Comparison of ENCODE assay signal across 22 cellular contexts in genomic region chr20:57136734-57137133, GRCh38.
"Had no signal": no experiment of that assay in that cellular context is flagged by ENCODE, and none has a peak within 500 bp of the region (broad histone marks: within the 10 kb centered on the region; RNA-seq: fewer than 3 reads in every experiment).

No MANE protein-coding gene starts in this region.

- H3K4me3 ChIP-seq: colonic mucosa, esophagus squamous epithelium, gastrocnemius medialis, heart right ventricle, left lung, lower lobe of right lung had no signal

- H3K9me3 ChIP-seq: colonic mucosa, esophagus squamous epithelium, gastrocnemius medialis, heart right ventricle, left lung, lower lobe of right lung had no signal

- ATAC-seq: effector memory CD8-positive, alpha-beta T cell; esophagus mucosa; gastrocnemius medialis; heart right ventricle; left cardiac atrium; left lung; left ventricle myocardium superior; lower lobe of right lung had no signal

- H3K27me3 ChIP-seq: colonic mucosa, gastrocnemius medialis had no signal

- H3K27ac ChIP-seq: colonic mucosa, epithelial cell of prostate, esophagus squamous epithelium, gastrocnemius medialis, heart right ventricle, left lung, lower lobe of right lung had no signal

- H3K4me1 ChIP-seq: colonic mucosa, esophagus squamous epithelium, gastrocnemius medialis, heart right ventricle, left lung, lower lobe of right lung had no signal

- H3K36me3 ChIP-seq: colonic mucosa, esophagus squamous epithelium, gastrocnemius medialis, heart right ventricle, left lung, lower lobe of right lung had no signal

- DNase-seq: colonic mucosa; cortex of kidney; effector CD8-positive, alpha-beta T cell; effector memory CD8-positive, alpha-beta T cell; endodermal cell; erythroblast; esophagus squamous epithelium; foreskin fibroblast; foreskin melanocyte; gastrocnemius medialis; glutamatergic neuron; head of caudate nucleus; heart right ventricle; hippocampal formation; left cardiac atrium; left lung; left ventricle myocardium superior; lower lobe of right lung; mesendoderm; midbrain had no signal
